ENCODE assay signal across 8 cellular contexts in genomic region chr14:96363751-96364336, GRCh38. TPM values are rescaled to one million over a fixed set of nuclear protein-coding genes. Genes with fewer than 3 reads are reported as not detected.
DNase-seq lines count a peak whose midpoint lies in the region; ATAC-seq, FAIRE-seq and TF ChIP-seq lines count a peak whose summit lies in the region.

No MANE protein-coding gene starts in this region.

- no peaks in the 10 kb centered on the region for H4K20me1 ChIP-seq in GM12878 (ENCODE audit: control insufficient read depth, insufficient read depth)

- H3K4me3 ChIP-seq in GM12878 (peak overlapping the region; percentile 98), iPS-18c (ENCODE audit: insufficient read depth, low read depth, low read length) (peak overlapping the region; percentile 98), skeletal muscle satellite cell (ENCODE audit: low read length) (peak overlapping the region; percentile 94)

- peak overlapping the region; percentile 89 for H3K27ac Mint-ChIP-seq in CD4-positive, alpha-beta T cell

- H3K36me3 Mint-ChIP-seq in CD4-positive, alpha-beta T cell (ENCODE audit: low read depth), result peaks cover 25% of the 10 kb centered on the region

- no peak for TF ChIP-seq CTCF in CD4-positive, alpha-beta T cell (IDR thresholded peaks at IDR 0.05)
- no peak for TF ChIP-seq CTCF in GM12878 (IDR thresholded peaks at IDR 0.05 in 2 of 3, conservative IDR thresholded peaks at IDR 0.05 in 1 of 3; ENCODE audit: control insufficient read depth in 2 of 3, extremely low read depth in 1 of 3, insufficient read depth in 1 of 3, low read depth in 3 of 3, low read length in 3 of 3)

- FAIRE-seq in GM12878 (lab: Jason Lieb, UNC), result no peak

- DNase-seq in CD4-positive, alpha-beta T cell, result peak; percentile 10 to 48 (median 32)
- DNase-seq in SIG-M5 (lab: John Stamatoyannopoulos, UW) (peak; percentile 5), GM12878 (ENCODE audit: low read depth, low spot score) (no peak), NCI-H2029 treated with DMSO at 0.1 percent for 48 hours (lab: John Stamatoyannopoulos, UW) (no peak)

- H3K4me1 ChIP-seq in GM12878 (ENCODE audit: control insufficient read depth, insufficient read depth, low read length) (peaks cover 12% of the 10 kb centered on the region), skeletal muscle satellite cell (ENCODE audit: control insufficient read depth, insufficient read depth, low read length) (peaks cover 21% of the 10 kb centered on the region)

- no peaks in the 10 kb centered on the region for H3K27me3 ChIP-seq in CD4-positive, alpha-beta T cell (ENCODE audit: control insufficient read depth, insufficient read depth, low read length)
- H3K27me3 ChIP-seq in GM12878 (replicated peaks in 1 of 2; ENCODE audit: control insufficient read depth in 2 of 2, insufficient read depth in 2 of 2, low read length in 1 of 2) (no peaks in the 10 kb centered on the region), skeletal muscle satellite cell (ENCODE audit: control insufficient read depth, insufficient read depth, low read length) (no peaks in the 10 kb centered on the region)

- H3K36me3 ChIP-seq in GM12878 (ENCODE audit: control insufficient read depth in 2 of 2, insufficient read depth in 2 of 2, low read length in 1 of 2) (no peaks in the 10 kb centered on the region), skeletal muscle satellite cell (ENCODE audit: insufficient read depth, low read length) (no peaks in the 10 kb centered on the region)

- H3K27me3 Mint-ChIP-seq in CD4-positive, alpha-beta T cell, result no peaks in the 10 kb centered on the region

- intact Hi-C loops in CD4-positive, alpha-beta T cell (cut with DNase I, micrococcal nuclease), result loop anchor here (1.0 to 10.0 kb wide), 6 partner anchors 27 to 839 kb away; partner anchors contain the start of genes PAPOLA (in 1 of the 2) and VRK1 (in 1 of the 2)
- intact Hi-C loops in GM12878 (cut with micrococcal nuclease; ENCODE audit: unreplicated experiment), result loop anchor here (1.0 kb wide), 1 partner anchor 27 kb away; no protein-coding TSS in a partner anchor

- no peak for TF ChIP-seq RAD21 in GM12878 (IDR thresholded peaks at IDR 0.05; ENCODE audit: insufficient read depth, low read depth, low read length)

- peak; percentile 23 for ATAC-seq in CD4-positive, alpha-beta T cell (ENCODE audit: poor library complexity)
- ATAC-seq in GM19438 (IDR thresholded peaks at IDR 0.05; ENCODE audit: low read depth, unreplicated experiment) (peak; percentile 32), HG03571 (IDR thresholded peaks at IDR 0.05; ENCODE audit: unreplicated experiment) (peak; percentile 17), GM12878 (peak; percentile 60)

- peaks cover 53% of the 10 kb centered on the region for H3K79me2 ChIP-seq in GM12878 (ENCODE audit: control insufficient read depth, insufficient read depth, low read length)

- H3K9ac ChIP-seq in GM12878 (ENCODE audit: control insufficient read depth, insufficient read depth, low read length) (peak overlapping the region; percentile 57), skeletal muscle satellite cell (ENCODE audit: low read depth, low read length) (peak overlapping the region; percentile 89)

- peaks cover 72% of the 10 kb centered on the region for H3K4me1 Mint-ChIP-seq in CD4-positive, alpha-beta T cell (ENCODE audit: low read depth)

- H3K9me3 Mint-ChIP-seq in CD4-positive, alpha-beta T cell, result no peaks in the 10 kb centered on the region

- CTCF ChIA-PET in CD4-positive, alpha-beta T cell (lab: Charles Lee), result no interaction called here
- CTCF ChIA-PET in GM12878 (lab: Yijun Ruan, JAX), result no interaction called here

- H3K4me3 Mint-ChIP-seq in CD4-positive, alpha-beta T cell, result peak overlapping the region; percentile 95

- BruUV-seq in GM12878 (replicated peaks; lab: Mats Ljungman, UMichigan), result no TSS peak

- POLR2A ChIA-PET in CD4-positive, alpha-beta T cell (lab: Charles Lee), result interaction anchor here (0.8 to 2.1 kb wide), 3 partner anchors 25 to 28 kb away, joined by 4 to 13 read pairs (median 5); partner anchors contain the start of gene AK7
- POLR2A ChIA-PET in GM12878 (lab: Charles Lee), result interaction anchor here (0.6 kb wide), 1 partner anchor 1518 kb away, joined by 8 read pairs; no protein-coding TSS in a partner anchor

- SMC1A ChIA-PET in GM12878 (lab: Charles Lee; ENCODE audit: uncharacterized antibody, unreplicated experiment), result interaction anchor here (1.0 kb wide), 1 partner anchor 16 kb away, joined by 3 read pairs; no protein-coding TSS in a partner anchor

- TF ChIP-seq POLR2A in GM12878 (IDR thresholded peaks at IDR 0.05; ENCODE audit: low read depth, low read length), result no peak

- TF ChIP-seq EP300 in GM12878 (IDR thresholded peaks at IDR 0.05; ENCODE audit: borderline replicate concordance in 1 of 2, control insufficient read depth in 1 of 2, low read depth in 2 of 2, low read length in 2 of 2), result no peak

- RAD21 ChIA-PET in GM12878 (lab: Charles Lee; ENCODE audit: unreplicated experiment), result interaction anchor here (1.5 kb wide), 1 partner anchor 16 kb away, joined by 3 read pairs; no protein-coding TSS in a partner anchor

- peak overlapping the region; percentile 97 for H3K27ac ChIP-seq in CD4-positive, alpha-beta T cell (ENCODE audit: low read depth, low read length)
- H3K27ac ChIP-seq in GM12878 (ENCODE audit: control insufficient read depth, insufficient read depth), result peak overlapping the region; percentile 61

- peak overlapping the region; percentile 94 for H3K4me2 ChIP-seq in GM12878 (ENCODE audit: control insufficient read depth, insufficient read depth)
- peak overlapping the region; percentile 97 for H3K4me2 ChIP-seq in skeletal muscle satellite cell (ENCODE audit: low read length)

- in situ Hi-C loops in GM12878 (cut with MboI), result no loop called here

- WGBS in GM12878 (ENCODE audit: insufficient coverage, insufficient replicate concordance, low lambda C conversion rate, missing lambda C conversion rate), result 1% methylated on average over 38 of the region's 38 CpGs

- H3K9me3 ChIP-seq in CD4-positive, alpha-beta T cell (ENCODE audit: control insufficient read depth, low read length), result no peaks in the 10 kb centered on the region
- H3K9me3 ChIP-seq in GM12878 (replicated peaks; ENCODE audit: control insufficient read depth, insufficient read depth, low read length), result no peaks in the 10 kb centered on the region; the same call in 2 of the 3 replicates
- H3K9me3 ChIP-seq in iPS-18c (ENCODE audit: control insufficient read depth, insufficient read depth, low read length), result no peaks in the 10 kb centered on the region
- no peaks in the 10 kb centered on the region for H3K9me3 ChIP-seq in skeletal muscle satellite cell (replicated peaks; ENCODE audit: low read length)

- peak overlapping the region; percentile 80 for H2AFZ ChIP-seq in GM12878 (ENCODE audit: control insufficient read depth, low read depth, low read length)

RNA-seq across cellular contexts. Expression of gene GSKIP, which starts 0.5 kb away (rescaled TPM):
- total RNA-seq in CD4-positive, alpha-beta T cell, result 10 to 100 TPM; 10.3 to 11.9 TPM
- total RNA-seq in GM12878 (2013; cell fraction: nucleolus; rRNA removed), result 11.2 and 11.3 TPM in 2 replicates
- total RNA-seq in GM12878 (2014; rRNA removed) (18.2 and 24.5 TPM in 2 replicates), GM12878 (2014; rRNA removed; fragmentation: Illumina TruSeq; extraction: Trizol) (22.0 and 22.8 TPM in 2 replicates), GM12878 (2021) (18.9 and 20.5 TPM in 2 replicates)
- polyA plus RNA-seq in GM12878 (2011; ENCODE audit: low read depth), result 10.6 TPM
- polyA plus RNA-seq in GM12878 (2011; rRNA removed) (28.4 and 50.1 TPM in 2 replicates), GM12878 (2014; fragmentation: Illumina TruSeq; extraction: Trizol) (23.7 and 31.3 TPM in 2 replicates), GM12878 (2014; fragmentation: Nextera tagmentation; extraction: Ambion mirVana) (10 to 100 TPM; 37.7 to 75.2 TPM), GM12878 (2014; rRNA removed) (12.6 and 15.4 TPM in 2 replicates), GM12878 (2016; fragmentation: Nextera tagmentation; extraction: Ambion mirVana) (10 to 100 TPM; 34.3 to 43.2 TPM)
- polyA plus RNA-seq in GM12878 (2011; cell fraction: cytosol; rRNA removed), result 9.8 and 11.3 TPM in 2 replicates
- 9.1 and 9.3 TPM in 2 replicates for polyA plus RNA-seq in GM12878 (2011; cell fraction: nucleus; rRNA removed)
- polyA plus RNA-seq in GM12878 (2012), result 13.6 and 13.9 TPM in 2 replicates
- polyA minus RNA-seq in GM12878 (2011; rRNA and poly(A)+ RNA removed), result 10.9 and 17.1 TPM in 2 replicates
- 5.3 and 7.6 TPM in 2 replicates for polyA minus RNA-seq in GM12878 (2011; cell fraction: cytosol; rRNA and poly(A)+ RNA removed)
- polyA minus RNA-seq in GM12878 (2011; cell fraction: nucleus; rRNA and poly(A)+ RNA removed), result 3.5 and 6.0 TPM in 2 replicates
- 28.1 and 28.4 TPM in 2 replicates for total RNA-seq in skeletal muscle satellite cell (2012; rRNA removed)

RNA-seq across cellular contexts. Expression of gene ATG2B, which starts 0.7 kb away (rescaled TPM):
- 10 to 100 TPM; 20.1 to 20.2 TPM for total RNA-seq in CD4-positive, alpha-beta T cell
- 73.9 and 80.0 TPM in 2 replicates for total RNA-seq in GM12878 (2013; cell fraction: nucleolus; rRNA removed)
- 13.9 and 14.3 TPM in 2 replicates for total RNA-seq in GM12878 (2014; rRNA removed)
- 13.5 and 16.2 TPM in 2 replicates for total RNA-seq in GM12878 (2014; rRNA removed; fragmentation: Illumina TruSeq; extraction: Trizol)
- 8.5 and 9.3 TPM in 2 replicates for total RNA-seq in GM12878 (2021)
- 4.5 TPM for polyA plus RNA-seq in GM12878 (2011; ENCODE audit: low read depth)
- polyA plus RNA-seq in GM12878 (2011; rRNA removed), result 15.4 and 20.2 TPM in 2 replicates
- 8.1 and 8.2 TPM in 2 replicates for polyA plus RNA-seq in GM12878 (2011; cell fraction: cytosol; rRNA removed)
- 35.1 and 49.2 TPM in 2 replicates for polyA plus RNA-seq in GM12878 (2011; cell fraction: nucleus; rRNA removed)
- 4.2 and 6.8 TPM in 2 replicates for polyA plus RNA-seq in GM12878 (2012)
- 13.1 and 15.4 TPM in 2 replicates for polyA plus RNA-seq in GM12878 (2014; fragmentation: Illumina TruSeq; extraction: Trizol)
- under 1 TPM; 0.84 to 0.97 TPM for polyA plus RNA-seq in GM12878 (2014; fragmentation: Nextera tagmentation; extraction: Ambion mirVana)
- 10.3 and 10.5 TPM in 2 replicates for polyA plus RNA-seq in GM12878 (2014; rRNA removed)
- 1 to 10 TPM; 2.9 to 3.8 TPM for polyA plus RNA-seq in GM12878 (2016; fragmentation: Nextera tagmentation; extraction: Ambion mirVana)
- 24.0 and 27.3 TPM in 2 replicates for polyA minus RNA-seq in GM12878 (2011; rRNA and poly(A)+ RNA removed)
- polyA minus RNA-seq in GM12878 (2011; cell fraction: cytosol; rRNA and poly(A)+ RNA removed), result 7.7 and 8.2 TPM in 2 replicates
- 37.6 and 45.2 TPM in 2 replicates for polyA minus RNA-seq in GM12878 (2011; cell fraction: nucleus; rRNA and poly(A)+ RNA removed)
- total RNA-seq in skeletal muscle satellite cell (2012; rRNA removed), result 18.8 and 19.0 TPM in 2 replicates

RNA-seq across cellular contexts. Expression of gene AK7, which starts 28.1 kb away (rescaled TPM):
- not detected for total RNA-seq in CD4-positive, alpha-beta T cell
- total RNA-seq in GM12878 (2013; cell fraction: nucleolus; rRNA removed), result 3.0 and 4.2 TPM in 2 replicates
- total RNA-seq in GM12878 (2014; rRNA removed) (0.34 and 0.38 TPM in 2 replicates), GM12878 (2014; rRNA removed; fragmentation: Illumina TruSeq; extraction: Trizol) (0.45 and 0.78 TPM in 2 replicates), GM12878 (2021) (0.45 and 0.69 TPM in 2 replicates)
- polyA plus RNA-seq in GM12878 (2011; ENCODE audit: low read depth), result 0.12 TPM
- polyA plus RNA-seq in GM12878 (2011; rRNA removed) (0.56 and 0.61 TPM in 2 replicates), GM12878 (2014; fragmentation: Illumina TruSeq; extraction: Trizol) (0.78 and 1.2 TPM in 2 replicates), GM12878 (2014; fragmentation: Nextera tagmentation; extraction: Ambion mirVana) (under 1 TPM in 1 of 2 experiments, not detected in 1; 0.33 TPM), GM12878 (2014; rRNA removed) (0.46 and 0.86 TPM in 2 replicates), GM12878 (2016; fragmentation: Nextera tagmentation; extraction: Ambion mirVana) (1 to 10 TPM in 1 of 2 experiments, under 1 TPM in 1; 0.53 to 1.1 TPM)
- polyA plus RNA-seq in GM12878 (2011; cell fraction: cytosol; rRNA removed), result 0.22 and 0.25 TPM in 2 replicates
- 0.16 and 0.53 TPM in 2 replicates for polyA plus RNA-seq in GM12878 (2011; cell fraction: nucleus; rRNA removed)
- polyA plus RNA-seq in GM12878 (2012), result 0.49 and 0.65 TPM in 2 replicates
- polyA minus RNA-seq in GM12878 (2011; rRNA and poly(A)+ RNA removed), result 0.31 and 0.37 TPM in 2 replicates
- not detected in 2 replicates for polyA minus RNA-seq in GM12878 (2011; cell fraction: cytosol; rRNA and poly(A)+ RNA removed)
- 0.60 and 0.86 TPM in 2 replicates for polyA minus RNA-seq in GM12878 (2011; cell fraction: nucleus; rRNA and poly(A)+ RNA removed)
- 0.76 and 2.0 TPM in 2 replicates for total RNA-seq in skeletal muscle satellite cell (2012; rRNA removed)

Comparison
In these comparisons a context has a peak if more than half of its experiments do, and no peak if none do; other contexts are left out.
1. DNase-seq: peak in CD4-positive, alpha-beta T cell (10 of 10) and SIG-M5 (single experiment); none in GM12878 (single experiment) and NCI-H2029 treated with DMSO at 0.1 percent for 48 hours (single experiment).
2. Peak in every context shown above with its lines, with median percentiles within 50 percentile points of each other: ATAC-seq and H3K4me3 ChIP-seq.